Comparison of ENCODE assay signal across 8 cellular contexts in the genomic region with DNA sequence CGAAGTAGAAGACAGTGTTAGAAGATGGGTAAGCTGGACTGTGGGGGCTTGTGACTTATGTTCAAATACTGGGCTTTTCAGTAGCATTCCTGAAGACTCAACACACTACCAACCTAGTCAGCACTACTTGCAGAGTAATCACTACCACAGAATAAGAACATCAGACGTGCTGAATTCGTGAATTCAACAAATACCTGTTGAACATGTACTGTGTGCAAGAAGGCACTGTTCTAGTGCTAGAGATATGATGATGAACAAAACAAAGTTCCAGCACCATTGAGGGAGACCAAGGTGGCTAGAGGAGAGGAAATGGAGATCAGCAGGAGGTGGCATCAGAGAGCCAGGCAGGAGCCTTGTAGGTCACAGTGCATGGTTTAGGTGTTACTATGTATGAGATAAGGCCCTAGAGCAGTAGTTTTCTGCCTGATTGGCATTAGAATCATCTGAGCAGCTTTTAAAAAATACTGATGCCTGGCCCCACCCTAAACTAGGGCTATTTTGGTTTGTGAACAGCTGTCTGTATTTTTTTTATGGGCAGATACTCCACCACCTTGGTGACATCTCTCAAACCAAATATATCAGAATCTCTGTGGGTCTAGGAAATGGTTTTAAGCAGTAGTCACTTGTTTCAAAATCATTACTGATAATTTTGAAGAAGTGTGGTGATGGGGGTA. TPM values are rescaled to one million over a fixed set of nuclear protein-coding genes. Genes with fewer than 3 reads are reported as not detected.
DNase-seq lines count a peak whose midpoint lies in the region; ATAC-seq, FAIRE-seq and TF ChIP-seq lines count a peak whose summit lies in the region.

No MANE protein-coding gene starts in this region.

- no peaks in the 10 kb centered on the region for H3K4me1 Mint-ChIP-seq in stimulated activated memory B cell treated with anti-CD40 and anti-IgM and Interleukin-4, amounts not matched to agents 10 μg/mL and 1 μg/mL and 100 μg/mL, for 72 hours

- H3K9me3 Mint-ChIP-seq in stimulated activated memory B cell treated with anti-CD40 and anti-IgM and Interleukin-4, amounts not matched to agents 10 μg/mL and 1 μg/mL and 100 μg/mL, for 72 hours = no peaks in the 10 kb centered on the region

- H3K4me3 ChIP-seq in kidney (ENCODE audit: low read length in 2 of 2) = no peak overlapping the region
- no peak overlapping the region for H3K4me3 ChIP-seq in esophagus squamous epithelium

- intact Hi-C loops in kidney (cut with DNase I) = no loop called here
- intact Hi-C loops in esophagus squamous epithelium (cut with DNase I) = no loop called here

- H3K4me3 Mint-ChIP-seq in stimulated activated memory B cell treated with anti-CD40 and anti-IgM and Interleukin-4, amounts not matched to agents 10 μg/mL and 1 μg/mL and 100 μg/mL, for 72 hours = no peak overlapping the region

- H3K9me3 ChIP-seq in kidney (ENCODE audit: control insufficient read depth in 1 of 2, low read length in 2 of 2) (no peaks in the 10 kb centered on the region), esophagus squamous epithelium (no peaks in the 10 kb centered on the region)

- TF ChIP-seq POLR2A in esophagus squamous epithelium (IDR thresholded peaks at IDR 0.05) = no peak

- in situ Hi-C loops in ACHN (cut with HindIII; ENCODE audit: low pct_ligation_motif_present, low pct_unique_long_range_greater_than_20kb, low sequenced_read_pairs) = no loop called here
- in situ Hi-C loops in GM13977 (cut with MboI; ENCODE audit: low pct_unique_long_range_greater_than_20kb, low sequenced_read_pairs, unreplicated experiment) = no loop called here

- peak overlapping the region in 1 of 2 donors; percentile 8 for H3K27ac ChIP-seq in kidney (ENCODE audit: low read depth in 2 of 2, low read length in 2 of 2)
- H3K27ac ChIP-seq in esophagus squamous epithelium = no peak overlapping the region

- WGBS in esophagus squamous epithelium, 2 donors = 71 to 74% methylated on average over 3 of the region's 3 CpGs

- no peaks in the 10 kb centered on the region for H3K27me3 ChIP-seq in esophagus squamous epithelium

- no peak for FAIRE-seq in kidney (lab: Jason Lieb, UNC)

- H3K27me3 Mint-ChIP-seq in stimulated activated memory B cell treated with anti-CD40 and anti-IgM and Interleukin-4, amounts not matched to agents 10 μg/mL and 1 μg/mL and 100 μg/mL, for 72 hours = no peaks in the 10 kb centered on the region

- no peak overlapping the region for H3K27ac Mint-ChIP-seq in stimulated activated memory B cell treated with anti-CD40 and anti-IgM and Interleukin-4, amounts not matched to agents 10 μg/mL and 1 μg/mL and 100 μg/mL, for 72 hours

- TF ChIP-seq CTCF in GM13977 (IDR thresholded peaks at IDR 0.05; ENCODE audit: extremely low read depth, insufficient read depth, missing control alignments) (peak; percentile 24), kidney (IDR thresholded peaks at IDR 0.05; ENCODE audit: borderline replicate concordance, extremely low read depth, insufficient read depth) (peak; percentile 7), esophagus squamous epithelium (IDR thresholded peaks at IDR 0.05) (no peak)

- no peak for ATAC-seq in stimulated activated memory B cell treated with anti-CD40 and anti-IgM and Interleukin-4, amounts not matched to agents 10 μg/mL and 1 μg/mL and 100 μg/mL, for 72 hours
- no peak for ATAC-seq in GM21515 (IDR thresholded peaks at IDR 0.05; ENCODE audit: unreplicated experiment)
- no peak for ATAC-seq in HG03439 (IDR thresholded peaks at IDR 0.05; ENCODE audit: unreplicated experiment)

- peaks cover 32 to 60% of the 10 kb centered on the region in 2 donors for H3K4me1 ChIP-seq in kidney (ENCODE audit: control insufficient read depth in 1 of 2, insufficient read depth in 1 of 2, low read depth in 1 of 2, low read length in 2 of 2)
- H3K4me1 ChIP-seq in esophagus squamous epithelium = peaks cover 0 to 71% (median 12%) of the 10 kb centered on the region in 3 donors

- no peak overlapping the region for H3K9ac ChIP-seq in kidney (ENCODE audit: low read length in 2 of 2)

- H3K36me3 ChIP-seq in kidney (ENCODE audit: control insufficient read depth in 1 of 2, insufficient read depth in 2 of 2, low read length in 2 of 2) = no peaks in the 10 kb centered on the region
- H3K36me3 ChIP-seq in esophagus squamous epithelium = no peaks in the 10 kb centered on the region

- no peaks in the 10 kb centered on the region for H3K36me3 Mint-ChIP-seq in stimulated activated memory B cell treated with anti-CD40 and anti-IgM and Interleukin-4, amounts not matched to agents 10 μg/mL and 1 μg/mL and 100 μg/mL, for 72 hours

- peak; percentile 37 for DNase-seq in ACHN
- no peak for DNase-seq in GM13977 (ENCODE audit: low spot score)
- DNase-seq in SW480 (ENCODE audit: low spot score) = peak; percentile 36
- DNase-seq in kidney = no peak
- DNase-seq in esophagus squamous epithelium (lab: John Stamatoyannopoulos, UW) = no peak

RNA-seq across cellular contexts. Expression of gene FERMT2, which starts 26.8 kb away (rescaled TPM):
- total RNA-seq in kidney = 78.2 TPM
- polyA plus RNA-seq in kidney (ENCODE audit: insufficient read depth, low read depth, low replicate concordance) = 46.2 TPM
- total RNA-seq in esophagus squamous epithelium = 10 to 100 TPM in 2 of 4 donors, 1 to 10 TPM in 2; 1.7 to 72.1 (median 14.4) TPM

Comparison
In these comparisons a context has a peak if more than half of its experiments do, and no peak if none do; other contexts are left out.
1. DNase-seq: peak in ACHN (single experiment) and SW480 (single experiment); none in GM13977 (single experiment), kidney (single experiment) and esophagus squamous epithelium (single experiment).
2. CTCF ChIP-seq: peak in GM13977 (single experiment) and kidney (single experiment); none in esophagus squamous epithelium (0 of 6).